ENCODE assay signal across 1 cellular context in genomic region chr6:116492331-116493067, GRCh38.
A peak's percentile ranks its signal among the peaks of the same experiment; 100 is the strongest.
TF ChIP-seq lines count a peak whose summit lies in the region.

No MANE protein-coding gene starts in this region.

TF ChIP-seq in K562, 482 proteins besides CTCF, POLR2A, EP300 and RAD21 (continued from another document and continues in another):
- TF ChIP-seq, protein P1, sequence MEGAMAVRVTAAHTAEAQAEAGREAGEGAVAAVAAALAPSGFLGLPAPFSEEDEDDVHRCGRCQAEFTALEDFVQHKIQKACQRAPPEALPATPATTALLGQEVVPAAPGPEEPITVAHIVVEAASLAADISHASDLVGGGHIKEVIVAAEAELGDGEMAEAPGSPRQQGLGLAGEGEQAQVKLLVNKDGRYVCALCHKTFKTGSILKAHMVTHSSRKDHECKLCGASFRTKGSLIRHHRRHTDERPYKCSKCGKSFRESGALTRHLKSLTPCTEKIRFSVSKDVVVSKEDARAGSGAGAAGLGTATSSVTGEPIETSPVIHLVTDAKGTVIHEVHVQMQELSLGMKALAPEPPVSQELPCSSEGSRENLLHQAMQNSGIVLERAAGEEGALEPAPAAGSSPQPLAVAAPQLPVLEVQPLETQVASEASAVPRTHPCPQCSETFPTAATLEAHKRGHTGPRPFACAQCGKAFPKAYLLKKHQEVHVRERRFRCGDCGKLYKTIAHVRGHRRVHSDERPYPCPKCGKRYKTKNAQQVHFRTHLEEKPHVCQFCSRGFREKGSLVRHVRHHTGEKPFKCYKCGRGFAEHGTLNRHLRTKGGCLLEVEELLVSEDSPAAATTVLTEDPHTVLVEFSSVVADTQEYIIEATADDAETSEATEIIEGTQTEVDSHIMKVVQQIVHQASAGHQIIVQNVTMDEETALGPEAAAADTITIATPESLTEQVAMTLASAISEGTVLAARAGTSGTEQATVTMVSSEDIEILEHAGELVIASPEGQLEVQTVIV (CRISPR knock-in tag; IDR thresholded peaks at IDR 0.05; ENCODE audit: borderline replicate concordance) = no peak
- TF ChIP-seq ZNF224 (CRISPR knock-in tag; IDR thresholded peaks at IDR 0.05) (no peak), POLR2AphosphoS5 (IDR thresholded peaks at IDR 0.05; ENCODE audit: control insufficient read depth, insufficient read depth, low read depth, low read length) (peak; percentile 47; the same call in 1 of the 2 replicates), CHD4 (IDR thresholded peaks at IDR 0.05; ENCODE audit: insufficient read depth, insufficient replicate concordance, low read depth, low read length, poor library complexity, severe bottlenecking) (no peak), MAFG (tag; conservative IDR thresholded peaks at IDR 0.05) (no peak; the same call in none of the 2 replicates), ZNF584 (CRISPR knock-in tag; IDR thresholded peaks at IDR 0.05; ENCODE audit: low read depth) (0 out of 2 replicates have a peak, but pooled peaks have one; percentile 53), HDAC8 (tag; IDR thresholded peaks at IDR 0.05) (no peak), TEAD2 (tag; IDR thresholded peaks at IDR 0.05) (no peak), NR4A1 (CRISPR knock-in tag; IDR thresholded peaks at IDR 0.05) (no peak), NR4A1 (tag; IDR thresholded peaks at IDR 0.05) (no peak), ZNF780A (CRISPR knock-in tag; IDR thresholded peaks at IDR 0.05) (no peak), ILF3 (IDR thresholded peaks at IDR 0.05; ENCODE audit: borderline replicate concordance) (no peak; the same call in 1 of the 2 replicates), CREBBP (IDR thresholded peaks at IDR 0.05; ENCODE audit: low read depth, low read length) (no peak), TCFL5 (CRISPR knock-in tag; conservative IDR thresholded peaks at IDR 0.05) (no peak), PCBP1 (IDR thresholded peaks at IDR 0.05; ENCODE audit: low read depth, low read length, poor library complexity, severe bottlenecking) (no peak), ZNF347 (CRISPR knock-in tag; IDR thresholded peaks at IDR 0.05; ENCODE audit: low read depth) (no peak), ETS2 (tag; IDR thresholded peaks at IDR 0.05; ENCODE audit: borderline replicate concordance, poor library complexity, severe bottlenecking) (no peak), E2F4 (CRISPR knock-in tag; IDR thresholded peaks at IDR 0.05; ENCODE audit: low read depth) (no peak), BCL6 (CRISPR knock-in tag; IDR thresholded peaks at IDR 0.05) (no peak), CSDE1 (IDR thresholded peaks at IDR 0.05) (no peak), NFYB (IDR thresholded peaks at IDR 0.05; ENCODE audit: extremely low read depth, insufficient read length) (no peak), FOXM1 (IDR thresholded peaks at IDR 0.05; ENCODE audit: low read depth) (peak; percentile 60), FOXM1 (CRISPR knock-in tag; IDR thresholded peaks at IDR 0.05; ENCODE audit: low read depth) (no peak), MECOM (CRISPR knock-in tag; IDR thresholded peaks at IDR 0.05) (0 out of 2 replicates have a peak, but pooled peaks have one; percentile 28), CBX5 (IDR thresholded peaks at IDR 0.05; ENCODE audit: borderline replicate concordance, low read depth) (no peak), ZC3H8 (IDR thresholded peaks at IDR 0.05) (no peak), NFIC (IDR thresholded peaks at IDR 0.05) (peak; percentile 34; the same call in 1 of the 2 replicates), SRSF3 (IDR thresholded peaks at IDR 0.05; ENCODE audit: insufficient read depth, low read length) (no peak), SRF (CRISPR knock-in tag; IDR thresholded peaks at IDR 0.05) (no peak), CAMTA2 (CRISPR knock-in tag; conservative IDR thresholded peaks at IDR 0.05) (no peak), TARDBP (IDR thresholded peaks at IDR 0.05) (no peak), PBX2 (CRISPR knock-in tag; IDR thresholded peaks at IDR 0.05; ENCODE audit: low read depth) (no peak), PBX2 (tag; conservative IDR thresholded peaks at IDR 0.05; ENCODE audit: low read depth) (peak; percentile 59), MAX (CRISPR knock-in tag; IDR thresholded peaks at IDR 0.05) (no peak), CTBP1 (IDR thresholded peaks at IDR 0.05; ENCODE audit: borderline replicate concordance) (no peak), EGR1 (conservative IDR thresholded peaks at IDR 0.05) (no peak), KLF16 (IDR thresholded peaks at IDR 0.05) (peak; percentile 49; the same call in 1 of the 2 replicates), SAFB (IDR thresholded peaks at IDR 0.05; ENCODE audit: borderline replicate concordance, low read depth, low read length) (no peak), ZBTB7A (IDR thresholded peaks at IDR 0.05; ENCODE audit: borderline replicate concordance, control insufficient read depth, low read depth, low read length) (no peak), MXD1 (CRISPR knock-in tag; IDR thresholded peaks at IDR 0.05; ENCODE audit: borderline replicate concordance, poor library complexity, severe bottlenecking) (no peak), ZNF766 (CRISPR knock-in tag; conservative IDR thresholded peaks at IDR 0.05) (0 out of 2 replicates have a peak, but pooled peaks have one; percentile 22), POLR2G (IDR thresholded peaks at IDR 0.05; ENCODE audit: low read depth, low read length) (no peak), PHB2 (IDR thresholded peaks at IDR 0.05; ENCODE audit: low read depth) (no peak), ZNF551 (CRISPR knock-in tag; IDR thresholded peaks at IDR 0.05) (no peak), ZFP1 (CRISPR knock-in tag; IDR thresholded peaks at IDR 0.05) (no peak), RFX5 (IDR thresholded peaks at IDR 0.05; ENCODE audit: low read depth, low read length) (no peak), GABPA (tag; conservative IDR thresholded peaks at IDR 0.05; ENCODE audit: low read depth) (0 out of 2 replicates have a peak, but pooled peaks have one; percentile 18), CC2D1A (IDR thresholded peaks at IDR 0.05) (no peak), ZNF668 (CRISPR knock-in tag; IDR thresholded peaks at IDR 0.05) (no peak), ZKSCAN3 (CRISPR knock-in tag; IDR thresholded peaks at IDR 0.05) (no peak), ATF7 (IDR thresholded peaks at IDR 0.05) (peak; percentile 46; the same call in 1 of the 2 replicates), FOSL1 (tag; conservative IDR thresholded peaks at IDR 0.05) (peak; percentile 93), OTX1 (CRISPR knock-in tag; IDR thresholded peaks at IDR 0.05) (no peak), PTRF (tag; IDR thresholded peaks at IDR 0.05) (no peak), SMARCE1 (IDR thresholded peaks at IDR 0.05) (peak; percentile 94), SLC30A9 (CRISPR knock-in tag; IDR thresholded peaks at IDR 0.05) (no peak)
- TF ChIP-seq, protein P2, sequence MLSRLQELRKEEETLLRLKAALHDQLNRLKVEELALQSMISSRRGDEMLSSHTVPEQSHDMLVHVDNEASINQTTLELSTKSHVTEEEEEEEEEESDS (CRISPR knock-in tag; IDR thresholded peaks at IDR 0.05) = no peak
- TF ChIP-seq, protein P3, sequence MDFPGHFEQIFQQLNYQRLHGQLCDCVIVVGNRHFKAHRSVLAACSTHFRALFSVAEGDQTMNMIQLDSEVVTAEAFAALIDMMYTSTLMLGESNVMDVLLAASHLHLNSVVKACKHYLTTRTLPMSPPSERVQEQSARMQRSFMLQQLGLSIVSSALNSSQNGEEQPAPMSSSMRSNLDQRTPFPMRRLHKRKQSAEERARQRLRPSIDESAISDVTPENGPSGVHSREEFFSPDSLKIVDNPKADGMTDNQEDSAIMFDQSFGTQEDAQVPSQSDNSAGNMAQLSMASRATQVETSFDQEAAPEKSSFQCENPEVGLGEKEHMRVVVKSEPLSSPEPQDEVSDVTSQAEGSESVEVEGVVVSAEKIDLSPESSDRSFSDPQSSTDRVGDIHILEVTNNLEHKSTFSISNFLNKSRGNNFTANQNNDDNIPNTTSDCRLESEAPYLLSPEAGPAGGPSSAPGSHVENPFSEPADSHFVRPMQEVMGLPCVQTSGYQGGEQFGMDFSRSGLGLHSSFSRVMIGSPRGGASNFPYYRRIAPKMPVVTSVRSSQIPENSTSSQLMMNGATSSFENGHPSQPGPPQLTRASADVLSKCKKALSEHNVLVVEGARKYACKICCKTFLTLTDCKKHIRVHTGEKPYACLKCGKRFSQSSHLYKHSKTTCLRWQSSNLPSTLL (IDR thresholded peaks at IDR 0.05) = no peak
- TF ChIP-seq, protein P4, sequence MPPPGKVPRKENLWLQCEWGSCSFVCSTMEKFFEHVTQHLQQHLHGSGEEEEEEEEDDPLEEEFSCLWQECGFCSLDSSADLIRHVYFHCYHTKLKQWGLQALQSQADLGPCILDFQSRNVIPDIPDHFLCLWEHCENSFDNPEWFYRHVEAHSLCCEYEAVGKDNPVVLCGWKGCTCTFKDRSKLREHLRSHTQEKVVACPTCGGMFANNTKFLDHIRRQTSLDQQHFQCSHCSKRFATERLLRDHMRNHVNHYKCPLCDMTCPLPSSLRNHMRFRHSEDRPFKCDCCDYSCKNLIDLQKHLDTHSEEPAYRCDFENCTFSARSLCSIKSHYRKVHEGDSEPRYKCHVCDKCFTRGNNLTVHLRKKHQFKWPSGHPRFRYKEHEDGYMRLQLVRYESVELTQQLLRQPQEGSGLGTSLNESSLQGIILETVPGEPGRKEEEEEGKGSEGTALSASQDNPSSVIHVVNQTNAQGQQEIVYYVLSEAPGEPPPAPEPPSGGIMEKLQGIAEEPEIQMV (tag; conservative IDR thresholded peaks at IDR 0.05; ENCODE audit: low read depth) = no peak
- TF ChIP-seq, protein P5, sequence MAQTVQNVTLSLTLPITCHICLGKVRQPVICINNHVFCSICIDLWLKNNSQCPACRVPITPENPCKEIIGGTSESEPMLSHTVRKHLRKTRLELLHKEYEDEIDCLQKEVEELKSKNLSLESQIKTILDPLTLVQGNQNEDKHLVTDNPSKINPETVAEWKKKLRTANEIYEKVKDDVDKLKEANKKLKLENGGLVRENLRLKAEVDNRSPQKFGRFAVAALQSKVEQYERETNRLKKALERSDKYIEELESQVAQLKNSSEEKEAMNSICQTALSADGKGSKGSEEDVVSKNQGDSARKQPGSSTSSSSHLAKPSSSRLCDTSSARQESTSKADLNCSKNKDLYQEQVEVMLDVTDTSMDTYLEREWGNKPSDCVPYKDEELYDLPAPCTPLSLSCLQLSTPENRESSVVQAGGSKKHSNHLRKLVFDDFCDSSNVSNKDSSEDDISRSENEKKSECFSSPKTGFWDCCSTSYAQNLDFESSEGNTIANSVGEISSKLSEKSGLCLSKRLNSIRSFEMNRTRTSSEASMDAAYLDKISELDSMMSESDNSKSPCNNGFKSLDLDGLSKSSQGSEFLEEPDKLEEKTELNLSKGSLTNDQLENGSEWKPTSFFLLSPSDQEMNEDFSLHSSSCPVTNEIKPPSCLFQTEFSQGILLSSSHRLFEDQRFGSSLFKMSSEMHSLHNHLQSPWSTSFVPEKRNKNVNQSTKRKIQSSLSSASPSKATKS (CRISPR knock-in tag; IDR thresholded peaks at IDR 0.05) = no peak
